ENCODE assay signal across 9 cellular contexts in the genomic region with DNA sequence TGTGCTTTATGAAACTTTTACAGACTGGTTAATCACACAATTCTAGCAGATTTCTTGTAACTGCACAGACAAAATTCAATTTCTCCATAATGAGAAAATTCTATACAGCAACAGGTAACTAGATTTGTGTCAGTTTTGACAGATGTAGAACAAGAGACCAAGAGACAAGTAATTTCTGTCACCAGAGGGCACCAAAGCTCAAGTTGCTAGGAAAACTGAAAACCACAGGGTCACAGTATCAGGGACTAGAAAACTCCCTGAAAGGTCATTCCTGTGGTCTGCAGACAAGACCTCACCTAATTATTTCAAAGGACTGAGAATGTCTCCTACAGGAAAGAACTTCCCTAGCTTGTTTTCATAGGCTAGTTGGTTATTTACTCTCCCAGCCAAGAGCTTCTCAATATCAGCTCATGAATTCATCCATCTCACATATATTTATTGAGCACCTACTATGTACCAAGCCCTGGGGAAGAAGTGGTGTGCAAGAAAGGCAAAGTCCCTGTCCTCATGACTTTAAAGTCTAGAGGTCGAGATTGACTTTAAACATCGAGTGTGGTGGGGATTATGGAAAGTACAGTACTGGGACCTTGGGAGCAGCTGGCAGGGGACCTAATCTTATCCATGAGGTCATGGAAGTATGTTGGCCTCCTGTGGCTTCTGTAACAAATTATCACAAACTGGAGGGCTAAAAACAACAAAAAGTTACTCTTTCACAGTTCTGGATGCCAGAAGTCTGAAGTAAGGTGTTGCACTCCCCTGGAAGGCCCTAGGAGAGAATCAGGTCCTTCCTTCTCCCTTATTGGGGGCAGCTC. TPM values are rescaled to one million over a fixed set of nuclear protein-coding genes. Genes with fewer than 3 reads are reported as not detected.
A peak's percentile ranks its signal among the peaks of the same experiment; 100 is the strongest.
DNase-seq lines count a peak whose midpoint lies in the region; ATAC-seq and TF ChIP-seq lines count a peak whose summit lies in the region.
"Had no signal": no experiment of that assay in that cellular context is flagged by ENCODE, and none has a peak within 500 bp of the region (broad histone marks: within the 10 kb centered on the region; RNA-seq: fewer than 3 reads in every experiment).

No MANE protein-coding gene starts in this region.

- no peak overlapping the region for H3K4me3 Mint-ChIP-seq in activated T-cell treated with anti-CD3 and anti-CD28 coated beads, Interleukin-2, amount 50 U/mL, for 72 hours
- no peak overlapping the region for H3K4me3 Mint-ChIP-seq in activated T-cell treated with anti-CD3 and anti-CD28 coated beads, Interleukin-2, amount 50 U/mL, for 24 hours
- H3K4me3 Mint-ChIP-seq: activated naive CD8-positive, alpha-beta T cell treated with anti-CD3 and anti-CD28 coated beads, Interleukin-2, amount 10 ng/mL, durations not matched to agents 7 days and 5 days had no signal

- no peak overlapping the region for H3K27ac Mint-ChIP-seq in activated T-cell treated with anti-CD3 and anti-CD28 coated beads, Interleukin-2, amount 50 U/mL, for 72 hours
- H3K27ac Mint-ChIP-seq in activated T-cell treated with anti-CD3 and anti-CD28 coated beads, Interleukin-2, amount 50 U/mL, for 24 hours: no peak overlapping the region
- H3K27ac Mint-ChIP-seq: activated naive CD8-positive, alpha-beta T cell treated with anti-CD3 and anti-CD28 coated beads, Interleukin-2, amount 10 ng/mL, durations not matched to agents 7 days and 5 days had no signal

- POLR2A ChIA-PET in OCI-LY7 (lab: Charles Lee): interaction anchor here (0.5 to 1.9 kb wide), 5 partner anchors 24 to 1373 kb away, joined by 3 to 8 read pairs (median 4); no protein-coding TSS in a partner anchor

- no peak overlapping the region for H2AFZ ChIP-seq in OCI-LY7 (ENCODE audit: low read length)

- H3K27me3 Mint-ChIP-seq in activated T-cell treated with anti-CD3 and anti-CD28 coated beads, Interleukin-2, amount 50 U/mL, for 72 hours (ENCODE audit: low read depth): peaks cover 18% of the 10 kb centered on the region
- peaks cover 7% of the 10 kb centered on the region for H3K27me3 Mint-ChIP-seq in activated T-cell treated with anti-CD3 and anti-CD28 coated beads, Interleukin-2, amount 50 U/mL, for 24 hours

- H4K20me1 ChIP-seq in OCI-LY7 (ENCODE audit: insufficient read depth, low read length): no peaks in the 10 kb centered on the region

- H3K36me3 Mint-ChIP-seq in activated T-cell treated with anti-CD3 and anti-CD28 coated beads, Interleukin-2, amount 50 U/mL, for 72 hours (ENCODE audit: insufficient read depth in 2 of 2): peaks cover 0 to 4% of the 10 kb centered on the region in 2 donors
- H3K36me3 Mint-ChIP-seq in activated T-cell treated with anti-CD3 and anti-CD28 coated beads, Interleukin-2, amount 50 U/mL, for 24 hours (ENCODE audit: low read depth): no peaks in the 10 kb centered on the region

- H3K4me3 ChIP-seq in OCI-LY7 (ENCODE audit: low read depth, low read length, poor library complexity, severe bottlenecking): no peak overlapping the region

- no peaks in the 10 kb centered on the region for H3K9me3 ChIP-seq in OCI-LY7 (ENCODE audit: low read length)

- H3K9me2 ChIP-seq in OCI-LY7 (ENCODE audit: insufficient read depth, low read length): no peaks in the 10 kb centered on the region

- no peaks in the 10 kb centered on the region for H3K79me2 ChIP-seq in OCI-LY7 (ENCODE audit: insufficient read depth, low read depth, low read length)

- H3K4me1 ChIP-seq in OCI-LY7 (ENCODE audit: insufficient read depth, low read length, poor library complexity, severe bottlenecking): no peaks in the 10 kb centered on the region

- H3K4me1 Mint-ChIP-seq in activated T-cell treated with anti-CD3 and anti-CD28 coated beads, Interleukin-2, amount 50 U/mL, for 72 hours (ENCODE audit: low read depth): peaks cover 15% of the 10 kb centered on the region
- H3K4me1 Mint-ChIP-seq in activated T-cell treated with anti-CD3 and anti-CD28 coated beads, Interleukin-2, amount 50 U/mL, for 24 hours (ENCODE audit: low read depth): peaks cover 18% of the 10 kb centered on the region

- H3K4me2 ChIP-seq in OCI-LY7 (ENCODE audit: low read length): no peak overlapping the region

- peak; percentile 23 to 38 for DNase-seq in activated T-cell treated with anti-CD3 and anti-CD28 coated beads, Interleukin-2, amount 50 U/mL, for 72 hours
- no peak for DNase-seq in activated T-cell treated with anti-CD3 and anti-CD28 coated beads, Interleukin-2, amount 50 U/mL, for 24 hours
- DNase-seq in HT-29 (ENCODE audit: low spot score) (peak; percentile 85), OCI-LY7 (ENCODE audit: low spot score) (peak; percentile 64), cerebellar cortex (ENCODE audit: low spot score) (peak; percentile 66), left kidney (ENCODE audit: low read depth, low spot score) (peak; percentile 84), ureter (ENCODE audit: low spot score) (peak; percentile 54)
- DNase-seq: activated naive CD8-positive, alpha-beta T cell treated with anti-CD3 and anti-CD28 coated beads, Interleukin-2, amount 10 ng/mL, durations not matched to agents 7 days and 5 days had no signal

- no TSS peak for BruUV-seq in OCI-LY7 (replicated peaks; lab: Mats Ljungman, UMichigan)

- no peaks in the 10 kb centered on the region for H3K36me3 ChIP-seq in OCI-LY7 (ENCODE audit: insufficient read depth, low read length)

- intact Hi-C loops in OCI-LY7 (cut with micrococcal nuclease; ENCODE audit: unreplicated experiment): loop anchor here (1.0 kb wide), 1 partner anchor 48 kb away; no protein-coding TSS in a partner anchor

- no peak overlapping the region for H3K27ac ChIP-seq in OCI-LY7 (ENCODE audit: low read depth, low read length, poor library complexity, severe bottlenecking)

- peaks cover 0 to 5% of the 10 kb centered on the region in 2 donors for H3K9me3 Mint-ChIP-seq in activated T-cell treated with anti-CD3 and anti-CD28 coated beads, Interleukin-2, amount 50 U/mL, for 72 hours
- H3K9me3 Mint-ChIP-seq in activated T-cell treated with anti-CD3 and anti-CD28 coated beads, Interleukin-2, amount 50 U/mL, for 24 hours: peaks cover 4% of the 10 kb centered on the region

- CTCF ChIA-PET in OCI-LY7 (lab: Charles Lee; ENCODE audit: unreplicated experiment): interaction anchor here (0.6 kb wide), 1 partner anchor 32 kb away, joined by 3 read pairs; no protein-coding TSS in a partner anchor

- peak; percentile 88 for TF ChIP-seq CTCF in OCI-LY7 (conservative IDR thresholded peaks at IDR 0.05; ENCODE audit: low read length)

- ATAC-seq in activated T-cell treated with anti-CD3 and anti-CD28 coated beads, Interleukin-2, amount 50 U/mL, for 72 hours (replicated peaks in 1 of 2): peak; percentile 50 to 58
- ATAC-seq in GM18498 (IDR thresholded peaks at IDR 0.05; ENCODE audit: unreplicated experiment): no peak

RNA-seq across cellular contexts. Expression of a gene that starts 47.8 kb away (rescaled TPM):
- total RNA-seq in activated T-cell treated with anti-CD3 and anti-CD28 coated beads, Interleukin-2, amount 50 U/mL, for 72 hours: 10 to 100 TPM; 19.8 to 20.8 TPM
- total RNA-seq in HT-29 (2014; rRNA removed; shearing (Covaris generic)): 30.5 and 30.8 TPM in 2 replicates
- 17.6 and 21.0 TPM in 2 replicates for total RNA-seq in OCI-LY7 (2014; rRNA removed; shearing (Covaris generic))
- total RNA-seq in OCI-LY7 (2022): 35.6 and 37.3 TPM in 2 replicates
- 34.9 TPM for total RNA-seq in ureter
